Comparison of ENCODE assay signal across 11 cellular contexts in genomic region chr20:41428285-41428684, GRCh38.
DNase-seq lines count a peak whose midpoint lies in the region; ATAC-seq, FAIRE-seq and TF ChIP-seq lines count a peak whose summit lies in the region.
"Had no signal": no experiment of that assay in that cellular context is flagged by ENCODE, and none has a peak within 500 bp of the region (broad histone marks: within the 10 kb centered on the region; RNA-seq: fewer than 3 reads in every experiment).

No MANE protein-coding gene starts in this region.

- DNase-seq in activated T-cell treated with anti-CD3 and anti-CD28 coated beads for 1 hour (ENCODE audit: low read depth) (peak; percentile 10), activated T-cell treated with anti-CD3 and anti-CD28 coated beads for 4 hours (no peak), RWPE2 (ENCODE audit: low spot score) (peak; percentile 44), GM12878 (ENCODE audit: low read depth, low spot score) (no peak), NCI-H1417 treated with DMSO at 0.1 percent for 48 hours (lab: John Stamatoyannopoulos, UW) (no peak), caudate nucleus (lab: John Stamatoyannopoulos, UW) (no peak)
- peak; percentile 29 for DNase-seq in stimulated activated CD4-positive, alpha-beta T cell treated with anti-CD3 and anti-CD28 coated beads, Interleukin-2, amount 100 ng/mL, for 4 hours (ENCODE audit: low read depth)
- DNase-seq in NK-92 treated with Interleukin-12 subunit alpha and Interleukin-12 subunit beta, amount 100 ng/mL, for 24 hours (lab: John Stamatoyannopoulos, UW): no peak
- DNase-seq: AML-193, naive B cell had no signal

- H3K4me1 ChIP-seq in RWPE2 (ENCODE audit: insufficient read depth, poor library complexity, severe bottlenecking) (peaks cover 6% of the 10 kb centered on the region), GM12878 (ENCODE audit: control insufficient read depth, insufficient read depth, low read length) (peaks cover 11% of the 10 kb centered on the region)

- H3K4me3 ChIP-seq in RWPE2 (ENCODE audit: severe bottlenecking): no peak overlapping the region
- no peak overlapping the region for H3K4me3 ChIP-seq in GM12878
- H3K4me3 ChIP-seq: PC-9 had no signal

- RAD21 ChIA-PET in GM12878 (lab: Charles Lee; ENCODE audit: unreplicated experiment): no interaction called here

- H3K9ac ChIP-seq in GM12878 (ENCODE audit: control insufficient read depth, insufficient read depth, low read length): no peak overlapping the region

- in situ Hi-C loops in GM12878 (cut with MboI): no loop called here

- ATAC-seq in RWPE2 (ENCODE audit: low read depth): peak; percentile 95
- no peak for ATAC-seq in GM12878

- no peak overlapping the region for H3K4me2 ChIP-seq in GM12878 (ENCODE audit: control insufficient read depth, insufficient read depth)
- H3K4me2 ChIP-seq: PC-9 had no signal

- H4K20me1 ChIP-seq in GM12878 (ENCODE audit: control insufficient read depth, insufficient read depth): no peaks in the 10 kb centered on the region

- TF ChIP-seq CTCF in RWPE2 (IDR thresholded peaks at IDR 0.05; ENCODE audit: poor library complexity, severe bottlenecking): no peak
- TF ChIP-seq CTCF in GM12878 (IDR thresholded peaks at IDR 0.05 in 2 of 3, conservative IDR thresholded peaks at IDR 0.05 in 1 of 3; ENCODE audit: control insufficient read depth in 2 of 3, extremely low read depth in 1 of 3, insufficient read depth in 1 of 3, low read depth in 3 of 3, low read length in 3 of 3): no peak

- FAIRE-seq in GM12878 (lab: Jason Lieb, UNC): no peak

- no peak overlapping the region for H3K27ac ChIP-seq in RWPE2 (ENCODE audit: poor library complexity, severe bottlenecking)
- H3K27ac ChIP-seq in GM12878 (ENCODE audit: control insufficient read depth, insufficient read depth): no peak overlapping the region
- H3K27ac ChIP-seq in caudate nucleus (ENCODE audit: low read depth, low read length): no peak overlapping the region
- H3K27ac ChIP-seq: PC-9 had no signal

- H3K36me3 ChIP-seq in RWPE2 (ENCODE audit: low read depth) (peaks cover 35% of the 10 kb centered on the region), GM12878 (ENCODE audit: control insufficient read depth in 2 of 2, insufficient read depth in 2 of 2, low read length in 1 of 2) (peaks cover 0 to 19% of the 10 kb centered on the region in 2 experiments; a peak in 3 of 4 replicates)

- H2AFZ ChIP-seq in GM12878 (ENCODE audit: control insufficient read depth, low read depth, low read length): no peak overlapping the region
- H2AFZ ChIP-seq: PC-9 had no signal

- H3K9me3 ChIP-seq in RWPE2 (ENCODE audit: severe bottlenecking) (no peaks in the 10 kb centered on the region), GM12878 (replicated peaks; ENCODE audit: control insufficient read depth, insufficient read depth, low read length) (no peaks in the 10 kb centered on the region)

- CTCF ChIA-PET in GM12878 (lab: Yijun Ruan, JAX): interaction anchor here (0.9 to 1.2 kb wide), 2 partner anchors 15 to 88 kb away, joined by 3 read pairs; partner anchors contain the start of gene LPIN3

- no peak for TF ChIP-seq POLR2A in GM12878 (IDR thresholded peaks at IDR 0.05; ENCODE audit: low read depth, low read length)

- intact Hi-C loops in GM12878 (cut with micrococcal nuclease; ENCODE audit: unreplicated experiment): no loop called here

- no peak for TF ChIP-seq RAD21 in GM12878 (IDR thresholded peaks at IDR 0.05; ENCODE audit: insufficient read depth, low read depth, low read length)

- SMC1A ChIA-PET in GM12878 (lab: Charles Lee; ENCODE audit: uncharacterized antibody, unreplicated experiment): interaction anchor here (0.7 to 2.1 kb wide), 5 partner anchors 9 to 50 kb away, joined by 3 to 7 read pairs (median 3); no protein-coding TSS in a partner anchor

- BruUV-seq in GM12878 (replicated peaks; lab: Mats Ljungman, UMichigan): no TSS peak

- H3K79me2 ChIP-seq in GM12878 (ENCODE audit: control insufficient read depth, insufficient read depth, low read length): no peaks in the 10 kb centered on the region

- 13% methylated on average over 3 of the region's 3 CpGs for WGBS in GM12878 (ENCODE audit: insufficient coverage, insufficient replicate concordance, low lambda C conversion rate, missing lambda C conversion rate)

- no peaks in the 10 kb centered on the region for H3K27me3 ChIP-seq in RWPE2 (ENCODE audit: insufficient read depth, poor library complexity, severe bottlenecking)
- H3K27me3 ChIP-seq in GM12878 (replicated peaks in 1 of 2; ENCODE audit: control insufficient read depth in 2 of 2, insufficient read depth in 2 of 2, low read length in 1 of 2): no peaks in the 10 kb centered on the region

- POLR2A ChIA-PET in GM12878 (lab: Charles Lee): no interaction called here

- no peak for TF ChIP-seq EP300 in GM12878 (IDR thresholded peaks at IDR 0.05; ENCODE audit: borderline replicate concordance in 1 of 2, control insufficient read depth in 1 of 2, low read depth in 2 of 2, low read length in 2 of 2)

TF ChIP-seq in GM12878, 131 proteins besides CTCF, POLR2A, EP300 and RAD21:
- TF ChIP-seq, protein P1, sequence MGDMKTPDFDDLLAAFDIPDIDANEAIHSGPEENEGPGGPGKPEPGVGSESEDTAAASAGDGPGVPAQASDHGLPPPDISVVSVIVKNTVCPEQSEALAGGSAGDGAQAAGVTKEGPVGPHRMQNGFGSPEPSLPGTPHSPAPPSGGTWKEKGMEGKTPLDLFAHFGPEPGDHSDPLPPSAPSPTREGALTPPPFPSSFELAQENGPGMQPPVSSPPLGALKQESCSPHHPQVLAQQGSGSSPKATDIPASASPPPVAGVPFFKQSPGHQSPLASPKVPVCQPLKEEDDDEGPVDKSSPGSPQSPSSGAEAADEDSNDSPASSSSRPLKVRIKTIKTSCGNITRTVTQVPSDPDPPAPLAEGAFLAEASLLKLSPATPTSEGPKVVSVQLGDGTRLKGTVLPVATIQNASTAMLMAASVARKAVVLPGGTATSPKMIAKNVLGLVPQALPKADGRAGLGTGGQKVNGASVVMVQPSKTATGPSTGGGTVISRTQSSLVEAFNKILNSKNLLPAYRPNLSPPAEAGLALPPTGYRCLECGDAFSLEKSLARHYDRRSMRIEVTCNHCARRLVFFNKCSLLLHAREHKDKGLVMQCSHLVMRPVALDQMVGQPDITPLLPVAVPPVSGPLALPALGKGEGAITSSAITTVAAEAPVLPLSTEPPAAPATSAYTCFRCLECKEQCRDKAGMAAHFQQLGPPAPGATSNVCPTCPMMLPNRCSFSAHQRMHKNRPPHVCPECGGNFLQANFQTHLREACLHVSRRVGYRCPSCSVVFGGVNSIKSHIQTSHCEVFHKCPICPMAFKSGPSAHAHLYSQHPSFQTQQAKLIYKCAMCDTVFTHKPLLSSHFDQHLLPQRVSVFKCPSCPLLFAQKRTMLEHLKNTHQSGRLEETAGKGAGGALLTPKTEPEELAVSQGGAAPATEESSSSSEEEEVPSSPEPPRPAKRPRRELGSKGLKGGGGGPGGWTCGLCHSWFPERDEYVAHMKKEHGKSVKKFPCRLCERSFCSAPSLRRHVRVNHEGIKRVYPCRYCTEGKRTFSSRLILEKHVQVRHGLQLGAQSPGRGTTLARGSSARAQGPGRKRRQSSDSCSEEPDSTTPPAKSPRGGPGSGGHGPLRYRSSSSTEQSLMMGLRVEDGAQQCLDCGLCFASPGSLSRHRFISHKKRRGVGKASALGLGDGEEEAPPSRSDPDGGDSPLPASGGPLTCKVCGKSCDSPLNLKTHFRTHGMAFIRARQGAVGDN (IDR thresholded peaks at IDR 0.05): no peak
- TF ChIP-seq ZBED1 (IDR thresholded peaks at IDR 0.05; ENCODE audit: borderline replicate concordance) (no peak), TCF7 (IDR thresholded peaks at IDR 0.05; ENCODE audit: borderline replicate concordance) (peak; percentile 31; the same call in 1 of the 2 replicates)

Comparison
In these comparisons a context has a peak if more than half of its experiments do, and no peak if none do; other contexts are left out.
1. DNase-seq: peak in activated T-cell treated with anti-CD3 and anti-CD28 coated beads for 1 hour (single experiment), RWPE2 (single experiment) and stimulated activated CD4-positive, alpha-beta T cell treated with anti-CD3 and anti-CD28 coated beads, Interleukin-2, amount 100 ng/mL, for 4 hours (single experiment); none in activated T-cell treated with anti-CD3 and anti-CD28 coated beads for 4 hours (single experiment), GM12878 (single experiment), NCI-H1417 treated with DMSO at 0.1 percent for 48 hours (single experiment), caudate nucleus (0 of 61) and NK-92 treated with Interleukin-12 subunit alpha and Interleukin-12 subunit beta, amount 100 ng/mL, for 24 hours (single experiment).